In the genomic region with DNA sequence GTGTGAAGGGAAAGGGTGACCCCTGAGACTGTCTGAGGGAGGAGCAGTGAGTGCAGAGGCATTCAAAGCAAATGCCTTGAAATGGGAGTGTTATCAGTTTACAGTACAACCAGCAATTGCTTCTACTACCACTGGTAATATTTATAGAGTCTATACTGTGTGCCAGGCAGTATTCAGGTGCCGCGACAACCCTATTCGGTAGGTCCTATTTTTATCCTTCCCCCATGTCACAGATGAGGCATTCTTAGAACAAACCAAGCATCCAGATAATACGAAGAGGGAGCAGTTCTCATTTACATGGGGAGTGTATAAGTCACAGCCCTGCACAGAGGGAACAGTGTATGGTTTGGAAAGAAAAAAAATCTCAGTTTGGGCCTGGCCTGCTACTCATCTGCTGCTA, we compare ENCODE assay signal across 20 cellular contexts. TPM values are rescaled to one million over a fixed set of nuclear protein-coding genes. Genes with fewer than 3 reads are reported as not detected.
DNase-seq lines count a peak whose midpoint lies in the region; ATAC-seq and TF ChIP-seq lines count a peak whose summit lies in the region.
"Had no signal": no experiment of that assay in that cellular context is flagged by ENCODE, and none has a peak within 500 bp of the region (broad histone marks: within the 10 kb centered on the region; RNA-seq: fewer than 3 reads in every experiment).

No MANE protein-coding gene starts in this region.

- H2BK5ac ChIP-seq in mesendoderm (ENCODE audit: low read length): no peak overlapping the region

- no peak overlapping the region for H3K23ac ChIP-seq in mesendoderm (ENCODE audit: low read length)

- peak overlapping the region; percentile 66 for H3K27ac ChIP-seq in cardiac muscle cell
- no peak overlapping the region for H3K27ac ChIP-seq in mesendoderm (ENCODE audit: low read depth, low read length)
- H3K27ac ChIP-seq: 22Rv1; BLaER1 treated with 17β-estradiol and CSF1 and Interleukin-3, amounts not matched to agents 10 nM and 100 nM had no signal

- H3K56ac ChIP-seq in mesendoderm (ENCODE audit: low read length): peak overlapping the region; percentile 22

- no CpG with 5 or more reads among the region's 4 CpGs for WGBS in mesendoderm (ENCODE audit: extremely low coverage, insufficient coverage, low lambda C conversion rate)

- H3K18ac ChIP-seq in mesendoderm (ENCODE audit: low read length): no peak overlapping the region

- H3K79me2 ChIP-seq in mesendoderm (ENCODE audit: control insufficient read depth, insufficient read depth, low read length): peaks cover 13% of the 10 kb centered on the region

- peak overlapping the region; percentile 39 for H3K4ac ChIP-seq in mesendoderm (ENCODE audit: low read depth, low read length)

- no peaks in the 10 kb centered on the region for H3K9me3 ChIP-seq in cardiac muscle cell (ENCODE audit: low read depth)

- H2BK120ac ChIP-seq in mesendoderm (ENCODE audit: low read depth, low read length): no peak overlapping the region

- H3K36me3 ChIP-seq in cardiac muscle cell (no peaks in the 10 kb centered on the region), mesendoderm (ENCODE audit: control insufficient read depth, insufficient read depth, low read length) (no peaks in the 10 kb centered on the region)
- H3K36me3 ChIP-seq: BLaER1 treated with 17β-estradiol and CSF1 and Interleukin-3, amounts not matched to agents 10 nM and 100 nM had no signal

- H3K9ac ChIP-seq in mesendoderm (ENCODE audit: low read length): no peak overlapping the region
- H3K9ac ChIP-seq: BLaER1 treated with 17β-estradiol and CSF1 and Interleukin-3, amounts not matched to agents 10 nM and 100 nM had no signal

- H2BK15ac ChIP-seq in mesendoderm (replicated peaks; ENCODE audit: low read depth): no peak overlapping the region

- H3K4me2 ChIP-seq in mesendoderm (ENCODE audit: low read length): no peak overlapping the region

- H2AK5ac ChIP-seq in mesendoderm (ENCODE audit: low read length): no peak overlapping the region

- no peak for DNase-seq in Right ventricle myocardium inferior (ENCODE audit: missing footprints)
- DNase-seq in cardiac septum (ENCODE audit: low spot score): no peak
- peak in 1 of 2 donors; percentile 62 for DNase-seq in cardiac muscle cell (ENCODE audit: low read depth in 1 of 2, low spot score in 1 of 2)
- DNase-seq in mesendoderm: no peak
- no peak for DNase-seq in HUDEP-2 (lab: John Stamatoyannopoulos, UW; ENCODE audit: unreplicated experiment in 76 of 76)
- no peak for DNase-seq in NCI-H146 treated with DMSO at 0.1 percent for 48 hours (lab: John Stamatoyannopoulos, UW; ENCODE audit: unreplicated experiment)
- DNase-seq: ACHN; CD4-positive, alpha-beta memory T cell; DMS153; NCI-H1105 treated with DMSO at 0.1 percent for 48 hours; NCI-H1694 treated with DMSO at 0.1 percent for 48 hours; NCI-H2081 treated with DMSO at 0.1 percent for 48 hours; NCI-H446 treated with DMSO at 0.1 percent for 48 hours; NCI-H526 treated with DMSO at 0.1 percent for 48 hours; SHP77 had no signal

- no peak overlapping the region for H4K8ac ChIP-seq in mesendoderm (ENCODE audit: low read depth, low read length)

- H3K79me1 ChIP-seq in mesendoderm (ENCODE audit: low read length): peaks cover 13% of the 10 kb centered on the region

- H3K27me3 ChIP-seq in cardiac muscle cell: no peaks in the 10 kb centered on the region
- H3K27me3 ChIP-seq in mesendoderm (ENCODE audit: insufficient read depth, low read length, poor library complexity): no peaks in the 10 kb centered on the region
- H3K27me3 ChIP-seq: BLaER1 treated with 17β-estradiol and CSF1 and Interleukin-3, amounts not matched to agents 10 nM and 100 nM had no signal

- H3K4me1 ChIP-seq in cardiac muscle cell (ENCODE audit: low read depth) (peaks cover 83% of the 10 kb centered on the region), mesendoderm (ENCODE audit: control insufficient read depth, low read depth, low read length) (peaks cover 41% of the 10 kb centered on the region)

- no peak overlapping the region for H4K5ac ChIP-seq in mesendoderm (ENCODE audit: low read length)

- H3K4me3 ChIP-seq in cardiac muscle cell (no peak overlapping the region), mesendoderm (ENCODE audit: low read length) (no peak overlapping the region)
- H3K4me3 ChIP-seq: BLaER1 treated with 17β-estradiol and CSF1 and Interleukin-3, amounts not matched to agents 10 nM and 100 nM had no signal

- ATAC-seq in Right ventricle myocardium inferior (peak; percentile 55), HG03045 (IDR thresholded peaks at IDR 0.05; ENCODE audit: unreplicated experiment) (no peak)
- no peak for ATAC-seq in activated CD4-positive, CD25-positive, alpha-beta regulatory T cell treated with anti-CD3 and anti-CD28 coated beads, Interleukin-2, amount 50 U/mL, for 24 hours

- no peak for TF ChIP-seq CTCF in cardiac muscle cell (IDR thresholded peaks at IDR 0.05; ENCODE audit: low read depth, low read length)

- intact Hi-C loops in Right ventricle myocardium inferior (cut with DNase I): no loop called here
- intact Hi-C loops in cardiac septum (cut with DNase I): no loop called here

RNA-seq across cellular contexts. Expression of a gene that starts 18.3 kb away (rescaled TPM):
- total RNA-seq in Right ventricle myocardium inferior (8.4 TPM), cardiac septum (34.8 TPM), cardiac muscle cell (28.0 and 47.8 TPM in 2 replicates)
- polyA plus RNA-seq in cardiac muscle cell: 27.6 and 28.0 TPM in 2 replicates
- 18.6 TPM for polyA plus RNA-seq in mesendoderm (2013, experiment 1 of 2)
- 19.7 TPM for polyA plus RNA-seq in mesendoderm (2013, experiment 2 of 2)
- total RNA-seq: CD4-positive, alpha-beta memory T cell; G401 had no signal
- polyA plus RNA-seq: CD4-positive, alpha-beta memory T cell had no signal
